In genomic region chr22:20089226-20089976, GRCh38 we compare ENCODE assay signal across 15 cellular contexts.
"Had no signal": no experiment of that assay in that cellular context is flagged by ENCODE, and none has a peak within 500 bp of the region (broad histone marks: within the 10 kb centered on the region; RNA-seq: fewer than 3 reads in every experiment).

No MANE protein-coding gene starts in this region.

- H3K4me3 ChIP-seq: neural progenitor cell, skin epidermis, vagina had no signal

- H3K27ac Mint-ChIP-seq: endodermal cell, neural progenitor cell had no signal

- H3K4me3 Mint-ChIP-seq: brain, endodermal cell, neural progenitor cell had no signal

- ATAC-seq: activated CD4-positive, CD25-positive, alpha-beta regulatory T cell treated with anti-CD3 and anti-CD28 coated beads, Interleukin-2, amount 50 U/mL, for 24 hours; left cardiac atrium had no signal

- H3K27me3 ChIP-seq: neural progenitor cell, vagina had no signal

- H3K9ac ChIP-seq: neural progenitor cell, parathyroid adenoma had no signal

- H3K9me3 ChIP-seq: vagina had no signal

- H3K9me3 Mint-ChIP-seq: brain, endodermal cell, immature natural killer cell, neural progenitor cell had no signal

- DNase-seq: activated CD4-positive, alpha-beta T cell treated with anti-CD3 and anti-CD28 coated beads, Interleukin-2, amount 50 U/mL, for 48 hours; activated naive CD4-positive, alpha-beta T cell treated with Interleukin-2 at 50 U/mL for 16 hours; cerebellar nuclear complex; dermis blood vessel endothelial cell; endodermal cell; immature natural killer cell; left cardiac atrium; mammary epithelial cell; retina had no signal

- H3K4me1 ChIP-seq: parathyroid adenoma had no signal

- H3K27ac ChIP-seq: neural progenitor cell, parathyroid adenoma, vagina had no signal
